8 cellular contexts compared by ENCODE assay signal in the genomic region with DNA sequence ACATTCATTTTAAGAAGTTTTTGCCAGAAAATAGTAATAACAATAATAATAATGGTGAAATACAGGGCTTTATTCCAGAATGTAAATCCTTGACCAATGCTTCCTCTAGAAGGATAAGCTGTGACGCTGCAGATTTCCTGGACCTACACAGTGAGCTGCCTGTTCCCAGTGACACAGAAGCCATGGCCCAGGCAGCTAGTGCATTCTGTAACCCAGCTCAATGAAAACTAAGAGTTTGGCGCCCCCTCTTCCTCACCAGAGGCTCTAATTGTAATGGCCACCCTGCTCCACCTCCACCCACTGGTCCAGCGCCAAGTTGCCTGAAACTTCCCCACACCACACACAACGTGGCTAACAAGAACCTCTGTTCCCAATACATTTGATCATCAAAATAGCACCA.
DNase-seq lines count a peak whose midpoint lies in the region; ATAC-seq, FAIRE-seq and TF ChIP-seq lines count a peak whose summit lies in the region.

No MANE protein-coding gene starts in this region.

- ATAC-seq in memory B cell (ENCODE audit: low read depth) (peak; percentile 27), HG03280 (IDR thresholded peaks at IDR 0.05; ENCODE audit: unreplicated experiment) (no peak)

- H3K4me3 Mint-ChIP-seq in chondrocyte (ENCODE audit: unreplicated experiment) (no peak overlapping the region), memory B cell (no peak overlapping the region)

- H3K4me1 Mint-ChIP-seq in chondrocyte (ENCODE audit: low read depth) (peaks cover 12% of the 10 kb centered on the region), memory B cell (no peaks in the 10 kb centered on the region)

- TF ChIP-seq CTCF in chondrocyte (IDR thresholded peaks at IDR 0.05) = peak; percentile 62

- H3K27ac Mint-ChIP-seq in chondrocyte (ENCODE audit: unreplicated experiment) = no peak overlapping the region
- H3K27ac Mint-ChIP-seq in memory B cell = no peak overlapping the region

- no peaks in the 10 kb centered on the region for H3K9me3 Mint-ChIP-seq in chondrocyte (ENCODE audit: low read depth)
- no peaks in the 10 kb centered on the region for H3K9me3 Mint-ChIP-seq in memory B cell

- H3K27me3 Mint-ChIP-seq in chondrocyte (ENCODE audit: low read depth) = no peaks in the 10 kb centered on the region
- H3K27me3 Mint-ChIP-seq in memory B cell = peaks cover 3% of the 10 kb centered on the region

- H3K36me3 Mint-ChIP-seq in chondrocyte (ENCODE audit: low read depth) = no peaks in the 10 kb centered on the region
- H3K36me3 Mint-ChIP-seq in memory B cell = no peaks in the 10 kb centered on the region

- FAIRE-seq in HTR-8/SVneo (lab: Jason Lieb, UNC) = no peak

- peak; percentile 30 for DNase-seq in NOMO-1 treated with DMSO at 0.1 percent for 48 hours (lab: John Stamatoyannopoulos, UW; ENCODE audit: unreplicated experiment)
- DNase-seq in NOMO-1 treated with dmso at 0.1 percent for 144 hours (lab: John Stamatoyannopoulos, UW; ENCODE audit: unreplicated experiment) = no peak
- peak; percentile 9 for DNase-seq in HTR-8/SVneo (ENCODE audit: insufficient read length, low spot score)
- no peak for DNase-seq in chondrocyte (ENCODE audit: low spot score)
- no peak for DNase-seq in memory B cell (ENCODE audit: low spot score in 2 of 2)
- no peak for DNase-seq in activated T-cell treated with anti-CD3 and anti-CD28 coated beads, Interleukin-2, amount 50 U/mL, for 1 hour
- DNase-seq in activated CD4-positive, alpha-beta T cell treated with anti-CD3 and anti-CD28 coated beads, Interleukin-2, amount 50 U/mL, for 48 hours = no peak

Comparison
In these comparisons a context has a peak if more than half of its experiments do, and no peak if none do; other contexts are left out.
1. DNase-seq: peak in NOMO-1 treated with DMSO at 0.1 percent for 48 hours (single experiment) and HTR-8/SVneo (single experiment); none in NOMO-1 treated with dmso at 0.1 percent for 144 hours (single experiment), chondrocyte (single experiment), memory B cell (0 of 2), activated T-cell treated with anti-CD3 and anti-CD28 coated beads, Interleukin-2, amount 50 U/mL, for 1 hour (single experiment) and activated CD4-positive, alpha-beta T cell treated with anti-CD3 and anti-CD28 coated beads, Interleukin-2, amount 50 U/mL, for 48 hours (0 of 2).